ENCODE assay signal across 13 cellular contexts in the genomic region with DNA sequence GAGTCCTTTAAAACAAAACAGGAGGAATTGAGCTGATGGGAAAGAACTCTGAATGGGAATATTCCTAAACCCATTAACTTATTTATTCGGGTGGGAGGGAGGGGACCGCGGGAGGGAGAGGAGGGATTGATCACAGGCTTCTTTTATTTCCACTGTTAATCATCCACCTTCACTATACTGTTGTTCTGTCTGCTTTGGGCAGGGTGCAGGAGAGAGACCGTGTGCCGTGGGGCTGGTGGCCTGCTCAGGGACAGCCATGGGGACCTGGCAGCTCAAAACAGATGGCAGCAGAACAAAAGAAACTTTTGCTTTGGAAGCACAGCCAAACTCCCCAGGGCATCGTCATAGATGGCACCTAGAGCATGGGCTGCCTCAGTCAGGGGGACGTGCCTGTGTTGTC.
DNase-seq lines count a peak whose midpoint lies in the region; ATAC-seq and TF ChIP-seq lines count a peak whose summit lies in the region.
"Had no signal": no experiment of that assay in that cellular context is flagged by ENCODE, and none has a peak within 500 bp of the region (broad histone marks: within the 10 kb centered on the region; RNA-seq: fewer than 3 reads in every experiment).

No MANE protein-coding gene starts in this region.

- intact Hi-C loops in CD14-positive monocyte (cut with micrococcal nuclease): no loop called here

- peaks cover 44 to 56% of the 10 kb centered on the region in 2 donors for H3K36me3 Mint-ChIP-seq in CD14-positive monocyte
- peaks cover 4% of the 10 kb centered on the region for H3K36me3 Mint-ChIP-seq in T-helper 17 cell (ENCODE audit: low read depth)
- peaks cover 13% of the 10 kb centered on the region for H3K36me3 Mint-ChIP-seq in nephron (ENCODE audit: low read depth)
- H3K36me3 Mint-ChIP-seq in stimulated activated naive B cell treated with anti-CD40 and anti-IgM and Interleukin-4, amounts not matched to agents 10 μg/mL and 1 μg/mL and 100 μg/mL, for 72 hours: peaks cover 12 to 34% of the 10 kb centered on the region in 2 donors

- ATAC-seq in T-helper 17 cell (no peak), HG02870 (IDR thresholded peaks at IDR 0.05; ENCODE audit: unreplicated experiment) (no peak)
- ATAC-seq in stimulated activated naive B cell treated with anti-CD40 and anti-IgM and Interleukin-4, amounts not matched to agents 10 μg/mL and 1 μg/mL and 100 μg/mL, for 72 hours (replicated peaks): no peak

- H3K4me3 Mint-ChIP-seq in CD14-positive monocyte: no peak overlapping the region
- H3K4me3 Mint-ChIP-seq in T-helper 17 cell: no peak overlapping the region
- H3K4me3 Mint-ChIP-seq in nephron: no peak overlapping the region
- H3K4me3 Mint-ChIP-seq in stimulated activated naive B cell treated with anti-CD40 and anti-IgM and Interleukin-4, amounts not matched to agents 10 μg/mL and 1 μg/mL and 100 μg/mL, for 72 hours: no peak overlapping the region
- H3K4me3 Mint-ChIP-seq: B cell; CD4-positive, CD25-positive, alpha-beta regulatory T cell; H9 had no signal

- DNase-seq in CD14-positive monocyte (ENCODE audit: low spot score) (no peak), T-helper 17 cell (no peak), NCI-H1417 (lab: John Stamatoyannopoulos, UW) (no peak), NCI-H1105 (lab: John Stamatoyannopoulos, UW) (no peak)
- DNase-seq in stimulated activated naive B cell treated with anti-CD40 and anti-IgM and Interleukin-4, amounts not matched to agents 10 μg/mL and 1 μg/mL and 100 μg/mL, for 72 hours: no peak
- DNase-seq: 8988T; Caco-2; CD4-positive, CD25-positive, alpha-beta regulatory T cell; H9 had no signal

- H3K9me3 Mint-ChIP-seq in CD14-positive monocyte: no peaks in the 10 kb centered on the region
- H3K9me3 Mint-ChIP-seq in nephron: no peaks in the 10 kb centered on the region
- H3K9me3 Mint-ChIP-seq in stimulated activated naive B cell treated with anti-CD40 and anti-IgM and Interleukin-4, amounts not matched to agents 10 μg/mL and 1 μg/mL and 100 μg/mL, for 72 hours: no peaks in the 10 kb centered on the region
- H3K9me3 Mint-ChIP-seq: H9 had no signal

- H3K4me1 Mint-ChIP-seq in CD14-positive monocyte: no peaks in the 10 kb centered on the region
- H3K4me1 Mint-ChIP-seq in T-helper 17 cell: peaks cover 12% of the 10 kb centered on the region
- H3K4me1 Mint-ChIP-seq in nephron: peaks cover 55% of the 10 kb centered on the region
- peaks cover 5 to 6% of the 10 kb centered on the region in 2 donors for H3K4me1 Mint-ChIP-seq in stimulated activated naive B cell treated with anti-CD40 and anti-IgM and Interleukin-4, amounts not matched to agents 10 μg/mL and 1 μg/mL and 100 μg/mL, for 72 hours
- H3K4me1 Mint-ChIP-seq: B cell had no signal

- H3K27me3 Mint-ChIP-seq in CD14-positive monocyte (ENCODE audit: low read depth in 3 of 3) (peaks cover 0 to 4% (median 1%) of the 10 kb centered on the region in 3 donors), T-helper 17 cell (no peaks in the 10 kb centered on the region), nephron (ENCODE audit: low read depth) (peaks cover 3% of the 10 kb centered on the region)
- H3K27me3 Mint-ChIP-seq in stimulated activated naive B cell treated with anti-CD40 and anti-IgM and Interleukin-4, amounts not matched to agents 10 μg/mL and 1 μg/mL and 100 μg/mL, for 72 hours: no peaks in the 10 kb centered on the region
- H3K27me3 Mint-ChIP-seq: B cell; CD4-positive, CD25-positive, alpha-beta regulatory T cell had no signal

- H3K27ac Mint-ChIP-seq in CD14-positive monocyte: peak overlapping the region in 4 of 7 donors; percentile 30 to 46 (median 35)
- peak overlapping the region; percentile 66 for H3K27ac Mint-ChIP-seq in T-helper 17 cell
- H3K27ac Mint-ChIP-seq in nephron: peak overlapping the region in 2 of 3 experiments; percentile 54 to 66
- H3K27ac Mint-ChIP-seq in stimulated activated naive B cell treated with anti-CD40 and anti-IgM and Interleukin-4, amounts not matched to agents 10 μg/mL and 1 μg/mL and 100 μg/mL, for 72 hours: peak overlapping the region; percentile 37
- H3K27ac Mint-ChIP-seq: B cell, H9 had no signal

- H3K9me3 ChIP-seq in T-helper 17 cell (ENCODE audit: control insufficient read depth, low read length, poor library complexity, severe bottlenecking): no peaks in the 10 kb centered on the region
- H3K9me3 ChIP-seq: BLaER1 treated with 17β-estradiol and CSF1 and Interleukin-3, amounts not matched to agents 10 nM and 100 nM; Caco-2 had no signal

- TF ChIP-seq CTCF in CD14-positive monocyte (IDR thresholded peaks at IDR 0.05): no peak
- no peak for TF ChIP-seq CTCF in nephron (IDR thresholded peaks at IDR 0.05; ENCODE audit: unreplicated experiment in 3 of 3)
